Comparison of ENCODE assay signal across 8 cellular contexts in genomic region chr20:5529331-5530142, GRCh38.
DNase-seq lines count a peak whose midpoint lies in the region; ATAC-seq and TF ChIP-seq lines count a peak whose summit lies in the region.

No MANE protein-coding gene starts in this region.

- H3K9ac ChIP-seq in mesenchymal stem cell (ENCODE audit: low read length): peak overlapping the region; percentile 45

- H3K4ac ChIP-seq in mesenchymal stem cell (ENCODE audit: low read depth in 1 of 2, low read length in 2 of 2): no peak overlapping the region

- CTCF ChIA-PET in activated CD4-positive, alpha-beta memory T cell treated with anti-CD3 and anti-CD28 coated beads for 36 hours (lab: Charles Lee): interaction anchor here (0.6 to 10.0 kb wide), 64 partner anchors 10 to 552 kb away, joined by 3 to 233 read pairs (median 4); partner anchors contain the start of genes MCM8 and TRMT6

- H3K36me3 Mint-ChIP-seq in activated CD4-positive, alpha-beta memory T cell treated with anti-CD3 and anti-CD28 coated beads for 36 hours: no peaks in the 10 kb centered on the region

- H2BK120ac ChIP-seq in mesenchymal stem cell (ENCODE audit: low read depth, low read length): no peak overlapping the region

- H2BK5ac ChIP-seq in mesenchymal stem cell (ENCODE audit: low read depth, low read length, poor library complexity, severe bottlenecking): no peak overlapping the region

- no peak overlapping the region for H2AFZ ChIP-seq in mesenchymal stem cell (ENCODE audit: low read depth, low read length)

- H3K79me1 ChIP-seq in mesenchymal stem cell (replicated peaks; ENCODE audit: low read length, poor library complexity, severe bottlenecking): no peaks in the 10 kb centered on the region

- peaks cover 3% of the 10 kb centered on the region for H3K4me1 ChIP-seq in mesenchymal stem cell (ENCODE audit: control insufficient read depth, insufficient read depth, low read depth, low read length)

- ATAC-seq in GM19463 (IDR thresholded peaks at IDR 0.05; ENCODE audit: unreplicated experiment): peak; percentile 88

- H3K9me3 ChIP-seq in mesenchymal stem cell (ENCODE audit: control insufficient read depth, low read length): no peaks in the 10 kb centered on the region

- H3K4me3 Mint-ChIP-seq in activated CD4-positive, alpha-beta memory T cell treated with anti-CD3 and anti-CD28 coated beads for 36 hours: peak overlapping the region; percentile 21

- H2BK15ac ChIP-seq in mesenchymal stem cell (ENCODE audit: low read depth, poor library complexity, severe bottlenecking): no peak overlapping the region

- intact Hi-C loops in activated CD4-positive, alpha-beta memory T cell treated with anti-CD3 and anti-CD28 coated beads for 36 hours (cut with micrococcal nuclease): loop anchor here (1.0 to 2.0 kb wide), 9 partner anchors 19 to 548 kb away; partner anchors contain the start of genes MCM8 and TRMT6
- intact Hi-C loops in dorsolateral prefrontal cortex (cut with DNase I): loop anchor here (1.0 to 5.0 kb wide), 3 partner anchors 259 to 548 kb away; no protein-coding TSS in a partner anchor

- no peaks in the 10 kb centered on the region for H3K27me3 ChIP-seq in dorsolateral prefrontal cortex
- H3K27me3 ChIP-seq in mesenchymal stem cell (ENCODE audit: control insufficient read depth in 1 of 2, insufficient read depth in 1 of 2, low read length in 2 of 2): peaks cover 13% of the 10 kb centered on the region in 2 experiments

- 56% methylated on average over 19 of the region's 27 CpGs for WGBS in mesenchymal stem cell

- no peak overlapping the region for H2BK12ac ChIP-seq in mesenchymal stem cell (ENCODE audit: low read length in 2 of 2)

- no peak overlapping the region for H2AK5ac ChIP-seq in mesenchymal stem cell (ENCODE audit: low read length, severe bottlenecking)

- H3K36me3 ChIP-seq in mesenchymal stem cell (ENCODE audit: control insufficient read depth in 1 of 2, insufficient read depth in 2 of 2, low read depth in 1 of 2, low read length in 2 of 2): no peaks in the 10 kb centered on the region

- no peak overlapping the region for H3K4me2 ChIP-seq in mesenchymal stem cell (ENCODE audit: low read length, poor library complexity, severe bottlenecking)

- peak overlapping the region; percentile 61 for H3K27ac Mint-ChIP-seq in activated CD4-positive, alpha-beta memory T cell treated with anti-CD3 and anti-CD28 coated beads for 36 hours

- H3K4me1 Mint-ChIP-seq in activated CD4-positive, alpha-beta memory T cell treated with anti-CD3 and anti-CD28 coated beads for 36 hours (ENCODE audit: low read depth): peaks cover 26% of the 10 kb centered on the region

- H3K9me3 Mint-ChIP-seq in activated CD4-positive, alpha-beta memory T cell treated with anti-CD3 and anti-CD28 coated beads for 36 hours: no peaks in the 10 kb centered on the region

- no peak overlapping the region for H4K91ac ChIP-seq in mesenchymal stem cell (ENCODE audit: low read length)

- H4K8ac ChIP-seq in mesenchymal stem cell (ENCODE audit: low read length): no peak overlapping the region

- H3K14ac ChIP-seq in mesenchymal stem cell (ENCODE audit: low read length in 2 of 2): no peak overlapping the region

- H3K23ac ChIP-seq in mesenchymal stem cell (ENCODE audit: low read length in 2 of 2): no peak overlapping the region

- TF ChIP-seq CTCF in dorsolateral prefrontal cortex (IDR thresholded peaks at IDR 0.05 in 54 of 56, conservative IDR thresholded peaks at IDR 0.05 in 2 of 56; ENCODE audit: low read depth in 1 of 56, partially characterized antibody in 56 of 56): peak; percentile 45 to 93 (median 77)

- no peaks in the 10 kb centered on the region for H3K27me3 Mint-ChIP-seq in activated CD4-positive, alpha-beta memory T cell treated with anti-CD3 and anti-CD28 coated beads for 36 hours

- H3K27ac ChIP-seq in dorsolateral prefrontal cortex (peak overlapping the region in 7 of 59 donors; percentile 1 to 70 (median 29)), mesenchymal stem cell (ENCODE audit: low read length, poor library complexity, severe bottlenecking) (no peak overlapping the region)

- H3K18ac ChIP-seq in mesenchymal stem cell (ENCODE audit: low read depth in 1 of 2, low read length in 2 of 2): no peak overlapping the region

- H3K4me3 ChIP-seq in dorsolateral prefrontal cortex: peak overlapping the region in 37 of 59 donors; percentile 0 to 52 (median 26)
- H3K4me3 ChIP-seq in mesenchymal stem cell (ENCODE audit: insufficient read depth in 1 of 2, low read depth in 1 of 2, low read length in 2 of 2): no peak overlapping the region

- DNase-seq in CD1c-positive myeloid dendritic cell (ENCODE audit: extremely low spot score): peak; percentile 91
- DNase-seq in HPDE6-E6E7 (ENCODE audit: extremely low spot score): peak; percentile 67
- DNase-seq in NCI-H82 treated with DMSO at 0.1 percent for 48 hours (lab: John Stamatoyannopoulos, UW; ENCODE audit: unreplicated experiment): peak; percentile 80
- peak; percentile 95 for DNase-seq in activated CD4-positive, alpha-beta memory T cell treated with anti-CD3 and anti-CD28 coated beads for 36 hours
- peak; percentile 66 to 89 (median 84) for DNase-seq in dorsolateral prefrontal cortex
- DNase-seq in mesenchymal stem cell: peak; percentile 78
- DNase-seq in stimulated activated CD8-positive, alpha-beta memory T cell treated with anti-CD3 and anti-CD28 coated beads, Interleukin-12 subunit alpha, Interleukin-12 subunit beta, amount 100 ng/mL, for 1 hour (ENCODE audit: low read depth): peak; percentile 71

- POLR2A ChIA-PET in activated CD4-positive, alpha-beta memory T cell treated with anti-CD3 and anti-CD28 coated beads for 36 hours (lab: Charles Lee): interaction anchor here (0.8 kb wide), 1 partner anchor 296 kb away, joined by 3 read pairs; no protein-coding TSS in a partner anchor

Comparison
In these comparisons a context has a peak if more than half of its experiments do, and no peak if none do; other contexts are left out.
1. H3K4me3 ChIP-seq: peak in dorsolateral prefrontal cortex (37 of 59); none in mesenchymal stem cell (0 of 2).
2. Peak in every context shown above with its lines, with median percentiles within 50 percentile points of each other: DNase-seq.